Comparison of ENCODE assay signal across 8 cellular contexts in genomic region chr19:18006895-18007604, GRCh38. TPM values are rescaled to one million over a fixed set of nuclear protein-coding genes. Genes with fewer than 3 reads are reported as not detected.
A peak's percentile ranks its signal among the peaks of the same experiment; 100 is the strongest.
DNase-seq lines count a peak whose midpoint lies in the region; ATAC-seq, FAIRE-seq and TF ChIP-seq lines count a peak whose summit lies in the region.

No MANE protein-coding gene starts in this region.

- no peak for TF ChIP-seq POLR2A in GM12892 (IDR thresholded peaks at IDR 0.05; ENCODE audit: low read depth, low read length)
- peak; percentile 30 for TF ChIP-seq POLR2A in esophagus muscularis mucosa (IDR thresholded peaks at IDR 0.05; ENCODE audit: low read depth)

- peak overlapping the region; percentile 62 for H3K4me2 ChIP-seq in OCI-LY3 (ENCODE audit: low read length)

- peaks cover 22% of the 10 kb centered on the region for H3K79me2 ChIP-seq in OCI-LY3 (ENCODE audit: low read length)

- H3K36me3 ChIP-seq in OCI-LY3 (replicated peaks; ENCODE audit: low read depth, low read length) (peaks cover 39% of the 10 kb centered on the region), esophagus muscularis mucosa (peaks cover 26 to 47% (median 32%) of the 10 kb centered on the region in 4 donors), muscle layer of duodenum (ENCODE audit: control insufficient read depth in 1 of 2, insufficient read depth in 2 of 2, low read length in 2 of 2) (peaks cover 11 to 22% of the 10 kb centered on the region in 2 donors)

- H3K4me1 ChIP-seq in OCI-LY3 (ENCODE audit: low read length): peaks cover 16% of the 10 kb centered on the region
- peaks cover 28 to 68% (median 54%) of the 10 kb centered on the region in 4 donors for H3K4me1 ChIP-seq in esophagus muscularis mucosa
- H3K4me1 ChIP-seq in muscle layer of duodenum (ENCODE audit: control insufficient read depth in 1 of 2, insufficient read depth in 2 of 2, low read length in 2 of 2): peaks cover 0 to 24% of the 10 kb centered on the region in 2 donors

- DNase-seq in GM12892 (ENCODE audit: insufficient read length) (peak; percentile 81), esophagus muscularis mucosa (ENCODE audit: extremely low spot score) (peak; percentile 96)
- peak; percentile 81 for DNase-seq in activated T-cell treated with anti-CD3 and anti-CD28 coated beads, Interleukin-2, amount 50 U/mL, for 4 hours
- peak; percentile 47 for DNase-seq in stimulated activated CD8-positive, alpha-beta memory T cell treated with anti-CD3 and anti-CD28 coated beads, Interleukin-7, amount 100 ng/mL, for 24 hours (ENCODE audit: low read depth)

- 0% methylated on average over 17 of the region's 41 CpGs for WGBS in esophagus muscularis mucosa

- peak overlapping the region; percentile 87 for H3K4me3 Mint-ChIP-seq in activated T-cell treated with anti-CD3 and anti-CD28 coated beads, Interleukin-2, amount 50 U/mL, for 4 hours

- peaks cover 43% of the 10 kb centered on the region for H3K4me1 Mint-ChIP-seq in activated T-cell treated with anti-CD3 and anti-CD28 coated beads, Interleukin-2, amount 50 U/mL, for 4 hours (ENCODE audit: low read depth)

- H3K36me3 Mint-ChIP-seq in activated T-cell treated with anti-CD3 and anti-CD28 coated beads, Interleukin-2, amount 50 U/mL, for 4 hours (ENCODE audit: insufficient read depth): peaks cover 8% of the 10 kb centered on the region

- H3K4me3 ChIP-seq in OCI-LY3 (ENCODE audit: low read length) (peak overlapping the region; percentile 25; the same call in 1 of the 2 replicates), esophagus muscularis mucosa (peak overlapping the region; percentile 58 to 70 (median 65)), muscle layer of duodenum (ENCODE audit: low read depth in 1 of 2, low read length in 2 of 2) (peak overlapping the region; percentile 66 to 76)

- no peaks in the 10 kb centered on the region for H3K27me3 Mint-ChIP-seq in activated T-cell treated with anti-CD3 and anti-CD28 coated beads, Interleukin-2, amount 50 U/mL, for 4 hours (ENCODE audit: low read depth)

- no peaks in the 10 kb centered on the region for H3K9me3 ChIP-seq in OCI-LY3 (ENCODE audit: insufficient read depth, low read length)
- no peaks in the 10 kb centered on the region for H3K9me3 ChIP-seq in esophagus muscularis mucosa
- no peaks in the 10 kb centered on the region for H3K9me3 ChIP-seq in muscle layer of duodenum (ENCODE audit: control insufficient read depth in 1 of 2, low read length in 2 of 2)

- peak; percentile 52 for ATAC-seq in HG03521 (IDR thresholded peaks at IDR 0.05; ENCODE audit: unreplicated experiment)
- ATAC-seq in activated T-cell treated with anti-CD3 and anti-CD28 coated beads, Interleukin-2, amount 50 U/mL, for 4 hours: peak; percentile 59 to 65

- no peaks in the 10 kb centered on the region for H3K9me3 Mint-ChIP-seq in activated T-cell treated with anti-CD3 and anti-CD28 coated beads, Interleukin-2, amount 50 U/mL, for 4 hours

- H2AFZ ChIP-seq in OCI-LY3 (ENCODE audit: low read depth, low read length): no peak overlapping the region

- peak; percentile 97 for TF ChIP-seq CTCF in 22Rv1 (IDR thresholded peaks at IDR 0.05)
- TF ChIP-seq CTCF in OCI-LY3 (IDR thresholded peaks at IDR 0.05; ENCODE audit: low read depth, low read length): peak; percentile 98
- TF ChIP-seq CTCF in esophagus muscularis mucosa (IDR thresholded peaks at IDR 0.05): peak; percentile 98 to 99 (median 99)

- no peaks in the 10 kb centered on the region for H4K20me1 ChIP-seq in OCI-LY3 (ENCODE audit: insufficient read depth, low read length)

- peak overlapping the region; percentile 21; the same call in 1 of the 2 replicates for H3K9ac ChIP-seq in OCI-LY3 (ENCODE audit: low read length)

- H3K27me3 ChIP-seq in OCI-LY3 (ENCODE audit: low read depth, low read length) (no peaks in the 10 kb centered on the region), esophagus muscularis mucosa (no peaks in the 10 kb centered on the region), muscle layer of duodenum (ENCODE audit: low read depth, low read length) (no peaks in the 10 kb centered on the region)

- FAIRE-seq in GM12892 (lab: Jason Lieb, UNC): no peak

- peak overlapping the region; percentile 63 for H3K27ac ChIP-seq in 22Rv1
- no peak overlapping the region for H3K27ac ChIP-seq in OCI-LY3 (ENCODE audit: low read length)
- H3K27ac ChIP-seq in esophagus muscularis mucosa (replicated peaks in 1 of 4): peak overlapping the region; percentile 86 to 92 (median 89)
- peak overlapping the region; percentile 63 for H3K27ac ChIP-seq in muscle layer of duodenum (ENCODE audit: low read length)

- intact Hi-C loops in esophagus muscularis mucosa (cut with DNase I): loop anchor here (1.0 to 10.0 kb wide), 2 partner anchors 51 to 148 kb away; partner anchors contain the start of gene PIK3R2

- no peak for TF ChIP-seq EP300 in esophagus muscularis mucosa (IDR thresholded peaks at IDR 0.05)

RNA-seq across cellular contexts. Expression of gene ARRDC2, which starts 0.9 kb away (rescaled TPM):
- polyA plus RNA-seq in GM12892 (2012; ENCODE audit: missing spikeins): 7.5 TPM
- 10 to 100 TPM; 19.4 to 24.4 (median 22.4) TPM for total RNA-seq in activated T-cell treated with anti-CD3 and anti-CD28 coated beads, Interleukin-2, amount 50 U/mL, for 4 hours
- 10 to 100 TPM; 30.6 to 69.2 (median 62.5) TPM for total RNA-seq in esophagus muscularis mucosa

RNA-seq across cellular contexts. Expression of gene KCNN1, which starts 40.1 kb away (rescaled TPM):
- 1.5 TPM for polyA plus RNA-seq in GM12892 (2012; ENCODE audit: missing spikeins)
- total RNA-seq in activated T-cell treated with anti-CD3 and anti-CD28 coated beads, Interleukin-2, amount 50 U/mL, for 4 hours: under 1 TPM in 2 of 3 donors, not detected in 1; 0.24 to 0.32 TPM
- total RNA-seq in esophagus muscularis mucosa: under 1 TPM in 2 of 4 donors, not detected in 2; 0.17 to 0.23 TPM
